Comparison of ENCODE assay signal across 22 cellular contexts in genomic region chr1:48644190-48644930, GRCh38.
"Had no signal": no experiment of that assay in that cellular context is flagged by ENCODE, and none has a peak within 500 bp of the region (broad histone marks: within the 10 kb centered on the region; RNA-seq: fewer than 3 reads in every experiment).

No MANE protein-coding gene starts in this region.

- H3K4me1 Mint-ChIP-seq: activated CD4-positive, alpha-beta memory T cell treated with anti-CD3 and anti-CD28 coated beads, Interleukin-2, amount 10 ng/mL, durations not matched to agents 7 days and 5 days; activated CD4-positive, alpha-beta T cell treated with anti-CD3 and anti-CD28 coated beads for 36 hours; activated CD8-positive, alpha-beta memory T cell treated with anti-CD3 and anti-CD28 coated beads, Interleukin-2, amount 10 ng/mL, durations not matched to agents 7 days and 5 days; activated naive CD8-positive, alpha-beta T cell treated with anti-CD3 and anti-CD28 coated beads, Interleukin-2, amount 10 ng/mL, durations not matched to agents 7 days and 5 days; activated T-helper 17 cell treated with anti-CD3 and anti-CD28 coated beads, Interleukin-2, amount 50 U/mL, for 72 hours had no signal

- H3K27ac ChIP-seq: body of pancreas, gastrocnemius medialis, heart left ventricle, left ventricle myocardium inferior, prostate gland, tibial nerve had no signal

- H3K9me3 ChIP-seq: body of pancreas, gastrocnemius medialis, heart left ventricle, left ventricle myocardium inferior, prostate gland, tibial nerve had no signal

- H3K27me3 ChIP-seq: body of pancreas, tibial nerve had no signal

- H3K4me1 ChIP-seq: body of pancreas, gastrocnemius medialis, heart left ventricle, left ventricle myocardium inferior, prostate gland, tibial nerve had no signal

- H3K4me3 Mint-ChIP-seq: activated CD4-positive, alpha-beta memory T cell treated with anti-CD3 and anti-CD28 coated beads, Interleukin-2, amount 10 ng/mL, durations not matched to agents 7 days and 5 days; activated CD4-positive, alpha-beta T cell treated with anti-CD3 and anti-CD28 coated beads for 36 hours; activated CD8-positive, alpha-beta memory T cell treated with anti-CD3 and anti-CD28 coated beads, Interleukin-2, amount 10 ng/mL, durations not matched to agents 7 days and 5 days; activated naive CD8-positive, alpha-beta T cell treated with anti-CD3 and anti-CD28 coated beads, Interleukin-2, amount 10 ng/mL, durations not matched to agents 7 days and 5 days; activated T-helper 17 cell treated with anti-CD3 and anti-CD28 coated beads, Interleukin-2, amount 50 U/mL, for 72 hours; nephron progenitor cell; stimulated activated naive CD8-positive, alpha-beta T cell treated with anti-CD3 and anti-CD28 coated beads, Interleukin-15, Interleukin-2, amounts not matched to agents 100 ng/mL and 50 ng/mL, for 24 hours had no signal

- DNase-seq: activated CD4-positive, alpha-beta memory T cell treated with anti-CD3 and anti-CD28 coated beads, Interleukin-2, amount 10 ng/mL, durations not matched to agents 7 days and 5 days; activated CD4-positive, alpha-beta T cell treated with anti-CD3 and anti-CD28 coated beads for 36 hours; activated CD8-positive, alpha-beta memory T cell treated with anti-CD3 and anti-CD28 coated beads, Interleukin-2, amount 10 ng/mL, durations not matched to agents 7 days and 5 days; activated naive CD4-positive, alpha-beta T cell treated with Interleukin-2 at 50 U/mL for 16 hours; activated naive CD8-positive, alpha-beta T cell treated with anti-CD3 and anti-CD28 coated beads, Interleukin-2, amount 10 ng/mL, durations not matched to agents 7 days and 5 days; activated T-cell treated with anti-CD3 and anti-CD28 coated beads, Interleukin-2, amount 50 U/mL, for 1 hour; body of pancreas; central memory CD4-positive, alpha-beta T cell; gastrocnemius medialis; heart left ventricle; left ventricle myocardium inferior; mammary epithelial cell; midbrain; nephron progenitor cell; right cardiac atrium; stimulated activated CD4-positive, alpha-beta T cell treated with anti-CD3 and anti-CD28 coated beads, Interleukin-2, amount 100 ng/mL, for 24 hours had no signal

- ATAC-seq: activated CD4-positive, alpha-beta T cell treated with anti-CD3 and anti-CD28 coated beads for 36 hours; activated CD8-positive, alpha-beta memory T cell treated with anti-CD3 and anti-CD28 coated beads, Interleukin-2, amount 10 ng/mL, durations not matched to agents 7 days and 5 days; activated T-helper 17 cell treated with anti-CD3 and anti-CD28 coated beads, Interleukin-2, amount 50 U/mL, for 72 hours; body of pancreas; heart left ventricle; right cardiac atrium had no signal

- H3K9me3 Mint-ChIP-seq: activated CD4-positive, alpha-beta memory T cell treated with anti-CD3 and anti-CD28 coated beads, Interleukin-2, amount 10 ng/mL, durations not matched to agents 7 days and 5 days; activated naive CD8-positive, alpha-beta T cell treated with anti-CD3 and anti-CD28 coated beads, Interleukin-2, amount 10 ng/mL, durations not matched to agents 7 days and 5 days; activated T-helper 17 cell treated with anti-CD3 and anti-CD28 coated beads, Interleukin-2, amount 50 U/mL, for 72 hours; nephron progenitor cell; stimulated activated naive CD8-positive, alpha-beta T cell treated with anti-CD3 and anti-CD28 coated beads, Interleukin-15, Interleukin-2, amounts not matched to agents 100 ng/mL and 50 ng/mL, for 24 hours had no signal

- H3K36me3 Mint-ChIP-seq: activated CD8-positive, alpha-beta memory T cell treated with anti-CD3 and anti-CD28 coated beads, Interleukin-2, amount 10 ng/mL, durations not matched to agents 7 days and 5 days; activated naive CD8-positive, alpha-beta T cell treated with anti-CD3 and anti-CD28 coated beads, Interleukin-2, amount 10 ng/mL, durations not matched to agents 7 days and 5 days had no signal

- H3K27me3 Mint-ChIP-seq: activated CD4-positive, alpha-beta memory T cell treated with anti-CD3 and anti-CD28 coated beads, Interleukin-2, amount 10 ng/mL, durations not matched to agents 7 days and 5 days; activated CD8-positive, alpha-beta memory T cell treated with anti-CD3 and anti-CD28 coated beads, Interleukin-2, amount 10 ng/mL, durations not matched to agents 7 days and 5 days had no signal

- FAIRE-seq: colon, urothelium cell line had no signal

- H3K27ac Mint-ChIP-seq: activated CD4-positive, alpha-beta memory T cell treated with anti-CD3 and anti-CD28 coated beads, Interleukin-2, amount 10 ng/mL, durations not matched to agents 7 days and 5 days; activated CD4-positive, alpha-beta T cell treated with anti-CD3 and anti-CD28 coated beads for 36 hours; activated CD8-positive, alpha-beta memory T cell treated with anti-CD3 and anti-CD28 coated beads, Interleukin-2, amount 10 ng/mL, durations not matched to agents 7 days and 5 days; activated naive CD8-positive, alpha-beta T cell treated with anti-CD3 and anti-CD28 coated beads, Interleukin-2, amount 10 ng/mL, durations not matched to agents 7 days and 5 days; activated T-helper 17 cell treated with anti-CD3 and anti-CD28 coated beads, Interleukin-2, amount 50 U/mL, for 72 hours; nephron progenitor cell; stimulated activated naive CD8-positive, alpha-beta T cell treated with anti-CD3 and anti-CD28 coated beads, Interleukin-15, Interleukin-2, amounts not matched to agents 100 ng/mL and 50 ng/mL, for 24 hours had no signal

- H3K4me3 ChIP-seq: body of pancreas, gastrocnemius medialis, heart left ventricle, left ventricle myocardium inferior, prostate gland, tibial nerve had no signal

- H3K36me3 ChIP-seq: gastrocnemius medialis, heart left ventricle, left ventricle myocardium inferior, prostate gland, tibial nerve had no signal
